ENCODE assay signal across 1 cellular context in the genomic region with DNA sequence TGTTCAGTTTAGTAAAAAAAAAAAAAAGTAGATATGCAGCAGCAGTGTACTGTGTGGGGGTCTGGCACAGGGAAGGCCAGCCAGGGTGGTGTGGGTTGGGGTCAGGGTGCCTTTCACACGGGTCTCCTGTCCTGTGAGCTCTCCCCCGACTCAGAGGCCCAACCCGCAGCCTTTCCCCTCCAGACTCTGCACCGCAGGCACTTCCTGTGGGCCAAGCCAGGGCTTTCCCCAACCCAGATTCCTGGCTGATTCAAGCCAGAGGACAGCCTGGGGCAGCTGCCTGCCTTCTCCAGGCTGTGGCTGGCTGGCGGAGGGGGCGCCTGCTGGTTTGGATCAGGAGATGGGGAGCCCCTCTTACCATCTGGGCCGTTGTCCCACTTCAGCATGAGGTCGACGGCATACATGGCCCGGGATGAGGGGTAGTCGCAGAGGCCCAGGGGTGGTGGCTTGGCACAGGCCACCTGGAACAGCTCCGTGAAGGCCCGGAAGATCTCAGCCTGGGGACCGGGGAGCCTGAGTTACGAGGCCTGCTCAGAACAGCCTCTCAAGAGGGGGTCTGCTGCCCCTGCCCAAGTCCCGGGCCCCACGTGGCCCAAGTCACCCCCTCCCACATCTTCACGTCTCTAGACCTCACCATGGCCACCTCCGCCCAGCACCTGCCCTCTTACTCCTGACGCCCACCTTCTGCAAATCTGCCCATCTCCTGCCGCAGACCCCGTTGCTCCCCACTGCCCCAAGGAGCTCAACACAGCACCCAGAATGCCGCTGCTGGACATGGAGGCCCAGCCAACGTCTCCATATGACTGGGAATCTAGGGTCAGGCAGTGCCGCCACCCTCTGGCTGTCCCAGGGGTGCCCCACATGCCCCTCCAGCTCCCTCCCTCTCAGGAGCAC.
TF ChIP-seq lines count a peak whose summit lies in the region.

No MANE protein-coding gene starts in this region.

TF ChIP-seq in IMR-90, 13 proteins besides CTCF, POLR2A, EP300 and RAD21:
- TF ChIP-seq SMC3 (IDR thresholded peaks at IDR 0.05; ENCODE audit: low read depth, low read length) (no peak), MXI1 (IDR thresholded peaks at IDR 0.05; ENCODE audit: borderline replicate concordance, low read depth, low read length) (no peak), FOS (IDR thresholded peaks at IDR 0.05; ENCODE audit: low read depth, low read length) (no peak), USF2 (IDR thresholded peaks at IDR 0.05; ENCODE audit: low read depth, low read length) (no peak)
